ENCODE assay signal across 11 cellular contexts in genomic region chr6:56841751-56842150, GRCh38.
DNase-seq lines count a peak whose midpoint lies in the region; ATAC-seq, FAIRE-seq and TF ChIP-seq lines count a peak whose summit lies in the region.
"Had no signal": no experiment of that assay in that cellular context is flagged by ENCODE, and none has a peak within 500 bp of the region (broad histone marks: within the 10 kb centered on the region; RNA-seq: fewer than 3 reads in every experiment).

No MANE protein-coding gene starts in this region.

- H3K36me3 ChIP-seq in gastroesophageal sphincter: no peaks in the 10 kb centered on the region
- no peaks in the 10 kb centered on the region for H3K36me3 ChIP-seq in skeletal muscle tissue (ENCODE audit: control insufficient read depth in 3 of 3, insufficient read depth in 3 of 3, low read length in 3 of 3)

- peaks cover 5 to 9% (median 9%) of the 10 kb centered on the region in 3 donors for H3K4me1 Mint-ChIP-seq in T-cell

- no peak for TF ChIP-seq POLR2A in gastroesophageal sphincter (IDR thresholded peaks at IDR 0.05)

- no peak for DNase-seq in GM19239 (ENCODE audit: insufficient read length, low spot score)
- no peak for DNase-seq in NCI-H128 (lab: John Stamatoyannopoulos, UW; ENCODE audit: unreplicated experiment)
- no peak for DNase-seq in H4 (ENCODE audit: low spot score)
- DNase-seq in NCI-H446 (lab: John Stamatoyannopoulos, UW): no peak
- DNase-seq in T-cell: no peak
- DNase-seq: activated effector memory CD4-positive, alpha-beta T cell treated with Interleukin-2 at 50 U/mL for 16 hours; KG1; T-helper 9 cell had no signal

- peak; percentile 45 for FAIRE-seq in GM19239 (lab: Jason Lieb, UNC)

- H3K9me3 ChIP-seq in gastroesophageal sphincter (no peaks in the 10 kb centered on the region), skeletal muscle tissue (ENCODE audit: control insufficient read depth in 3 of 3, low read length in 3 of 3) (no peaks in the 10 kb centered on the region)

- H3K4me1 ChIP-seq in gastroesophageal sphincter (peaks cover 0 to 56% (median 0%) of the 10 kb centered on the region in 3 donors), skeletal muscle tissue (ENCODE audit: control insufficient read depth in 3 of 3, insufficient read depth in 3 of 3, low read length in 3 of 3) (peaks cover 16 to 31% (median 18%) of the 10 kb centered on the region in 3 donors)

- H3K27ac ChIP-seq in gastroesophageal sphincter (peak overlapping the region in 3 of 4 donors; percentile 6 to 95 (median 94)), skeletal muscle tissue (ENCODE audit: low read depth, low read length) (peak overlapping the region; percentile 98)

- TF ChIP-seq CTCF in WI38 (IDR thresholded peaks at IDR 0.05; ENCODE audit: low read depth, low read length) (no peak), gastroesophageal sphincter (IDR thresholded peaks at IDR 0.05) (no peak)

- H3K27me3 ChIP-seq in gastroesophageal sphincter (no peaks in the 10 kb centered on the region), skeletal muscle tissue (ENCODE audit: control insufficient read depth in 3 of 3, insufficient read depth in 3 of 3, low read length in 3 of 3) (no peaks in the 10 kb centered on the region)

- H3K36me3 Mint-ChIP-seq in T-cell: no peaks in the 10 kb centered on the region

- WGBS in gastroesophageal sphincter (ENCODE audit: low coverage in 1 of 2), 2 donors: 18 to 19% methylated on average over 1 of the region's 1 CpG

- TF ChIP-seq EP300 in gastroesophageal sphincter (IDR thresholded peaks at IDR 0.05): no peak

- peak overlapping the region; percentile 97 to 98 (median 98) for H3K9ac ChIP-seq in skeletal muscle tissue (ENCODE audit: low read depth in 1 of 3, low read length in 3 of 3)

- no peak overlapping the region for H3K4me3 Mint-ChIP-seq in T-cell

- H3K4me3 ChIP-seq in WI38 (ENCODE audit: low read depth, low read length) (peak overlapping the region; percentile 94), gastroesophageal sphincter (peak overlapping the region; percentile 88 to 93), skeletal muscle tissue (ENCODE audit: low read length in 3 of 3) (peak overlapping the region; percentile 94 to 99 (median 99))

- no peaks in the 10 kb centered on the region for H3K9me3 Mint-ChIP-seq in T-cell

- POLR2A ChIA-PET in T-cell (lab: Charles Lee): no interaction called here

- CTCF ChIA-PET in T-cell (lab: Charles Lee): interaction anchor here in 1 of 2 donors (0.7 kb wide), 1 partner anchor 190 kb away, joined by 3 read pairs; no protein-coding TSS in a partner anchor

- H3K27ac Mint-ChIP-seq in T-cell: no peak overlapping the region

- H3K27me3 Mint-ChIP-seq in T-cell: peaks cover 46 to 63% of the 10 kb centered on the region in 2 donors

- ATAC-seq in gastroesophageal sphincter (no peak), T-cell (replicated peaks in 1 of 4) (no peak)
